ENCODE assay signal across 14 cellular contexts in the genomic region with DNA sequence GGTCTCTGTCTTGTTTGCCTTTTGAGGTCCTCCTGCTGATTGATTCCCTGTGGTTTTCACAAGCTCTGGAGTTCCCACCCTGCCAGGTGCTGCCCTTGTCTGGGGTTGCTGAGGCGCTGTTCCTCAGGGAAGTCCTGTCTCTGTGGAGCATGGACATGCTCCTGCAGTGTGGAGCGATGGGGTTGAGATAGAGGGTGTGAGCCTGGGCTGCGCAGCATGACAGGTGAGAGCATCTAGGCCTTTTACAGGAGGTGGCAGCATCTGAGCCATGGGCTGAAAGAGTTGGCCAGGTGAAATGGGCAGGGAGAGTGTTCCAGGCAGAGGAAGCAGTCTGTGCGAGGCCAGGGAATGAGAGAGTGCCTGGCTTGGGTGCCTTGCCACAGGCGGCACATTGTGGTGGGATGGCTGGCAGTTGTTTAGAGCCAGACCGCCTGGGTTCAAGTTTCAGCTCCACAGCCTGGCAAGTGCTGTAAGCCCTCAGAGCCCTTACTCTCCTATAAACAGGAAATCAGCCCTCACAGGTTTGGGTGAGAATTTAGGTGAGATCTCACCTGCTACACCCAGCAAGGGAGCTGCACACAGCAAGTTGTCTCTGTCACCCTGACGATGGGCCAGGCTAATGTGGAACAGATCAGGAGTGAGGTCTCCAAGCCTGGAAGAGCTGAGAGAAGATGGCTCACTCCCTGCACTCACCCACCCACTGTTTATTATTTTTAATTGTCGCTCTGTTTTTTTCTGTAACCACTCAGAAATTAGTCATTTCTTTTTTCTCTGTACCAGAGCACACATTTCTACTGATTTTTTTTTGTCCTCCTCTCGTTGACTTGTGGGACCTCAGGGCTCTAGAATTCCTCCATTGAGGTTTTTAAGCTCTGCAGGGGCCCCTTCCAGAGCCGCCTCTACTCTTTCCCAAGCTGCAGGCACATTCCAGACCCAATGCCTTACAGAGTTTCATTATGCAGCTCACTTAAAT. TPM values are rescaled to one million over a fixed set of nuclear protein-coding genes. Genes with fewer than 3 reads are reported as not detected.
DNase-seq lines count a peak whose midpoint lies in the region; ATAC-seq lines count a peak whose summit lies in the region.
"Had no signal": no experiment of that assay in that cellular context is flagged by ENCODE, and none has a peak within 500 bp of the region (broad histone marks: within the 10 kb centered on the region; RNA-seq: fewer than 3 reads in every experiment).

No MANE protein-coding gene starts in this region.

- H3K27me3 Mint-ChIP-seq in T-helper 17 cell, result no peaks in the 10 kb centered on the region

- no peak for ATAC-seq in T-helper 17 cell
- no peak for ATAC-seq in HG03139 (IDR thresholded peaks at IDR 0.05; ENCODE audit: unreplicated experiment)
- ATAC-seq: gastrocnemius medialis had no signal

- peak overlapping the region; percentile 45 for H3K4me3 Mint-ChIP-seq in T-helper 17 cell

- H3K4me2 ChIP-seq in GM23248 (ENCODE audit: unreplicated experiment), result peak overlapping the region; percentile 74
- H3K4me2 ChIP-seq in skeletal muscle satellite cell (ENCODE audit: low read length), result peak overlapping the region; percentile 52

- H3K4me1 ChIP-seq in GM23248 (ENCODE audit: insufficient read depth) (peaks cover 26% of the 10 kb centered on the region), skeletal muscle satellite cell (ENCODE audit: control insufficient read depth, insufficient read depth, low read length) (peaks cover 25% of the 10 kb centered on the region)
- H3K4me1 ChIP-seq: adrenal gland, gastrocnemius medialis had no signal

- H3K9me3 ChIP-seq in GM23248 (ENCODE audit: low read depth) (no peaks in the 10 kb centered on the region), T-helper 17 cell (ENCODE audit: control insufficient read depth, low read length, poor library complexity, severe bottlenecking) (no peaks in the 10 kb centered on the region), skeletal muscle satellite cell (replicated peaks; ENCODE audit: low read length) (peaks cover 2% of the 10 kb centered on the region)
- H3K9me3 ChIP-seq: adrenal gland, gastrocnemius medialis, thoracic aorta had no signal

- H3K4me3 ChIP-seq in GM23248 (peak overlapping the region; percentile 41), skeletal muscle satellite cell (ENCODE audit: low read length) (peak overlapping the region; percentile 1)
- H3K4me3 ChIP-seq: adrenal gland, gastrocnemius medialis, lung, thoracic aorta had no signal

- H3K27ac Mint-ChIP-seq in T-helper 17 cell, result no peak overlapping the region

- H3K9ac ChIP-seq in GM23248 (peak overlapping the region; percentile 81), skeletal muscle satellite cell (ENCODE audit: low read depth, low read length) (peak overlapping the region; percentile 38)

- peak overlapping the region; percentile 32 for H2AFZ ChIP-seq in GM23248

- in situ Hi-C loops in GM23248 (cut with MboI), result no loop called here

- no peaks in the 10 kb centered on the region for H3K9me2 ChIP-seq in GM23248 (ENCODE audit: insufficient read depth)

- no peaks in the 10 kb centered on the region for H4K20me1 ChIP-seq in GM23248 (ENCODE audit: insufficient read depth)

- no peaks in the 10 kb centered on the region for H3K79me2 ChIP-seq in GM23248 (ENCODE audit: insufficient read depth)

- peaks cover 33% of the 10 kb centered on the region for H3F3A ChIP-seq in GM23248 (ENCODE audit: insufficient read depth)

- no peaks in the 10 kb centered on the region for H3K27me3 ChIP-seq in GM23248 (replicated peaks; ENCODE audit: insufficient read depth)
- no peaks in the 10 kb centered on the region for H3K27me3 ChIP-seq in skeletal muscle satellite cell (ENCODE audit: control insufficient read depth, insufficient read depth, low read length)
- H3K27me3 ChIP-seq: adrenal gland, gastrocnemius medialis had no signal

- H3K4me1 Mint-ChIP-seq in T-helper 17 cell, result peaks cover 6% of the 10 kb centered on the region

- WGBS in GM23248 (ENCODE audit: low coverage in 1 of 2, low lambda C conversion rate in 2 of 2, missing lambda C conversion rate in 2 of 2), 2 experiments, result 39 to 41% methylated on average over 10 of the region's 10 CpGs

- peak overlapping the region; percentile 99 for H3K27ac ChIP-seq in GM23248
- H3K27ac ChIP-seq: adrenal gland, thoracic aorta had no signal

- H3K36me3 Mint-ChIP-seq in T-helper 17 cell (ENCODE audit: low read depth), result peaks cover 17% of the 10 kb centered on the region

- H3K36me3 ChIP-seq in GM23248 (ENCODE audit: low read depth), result peaks cover 31% of the 10 kb centered on the region
- peaks cover 78% of the 10 kb centered on the region for H3K36me3 ChIP-seq in skeletal muscle satellite cell (ENCODE audit: insufficient read depth, low read length)

- DNase-seq in GM23248, result peak; percentile 89
- DNase-seq in T-helper 17 cell, result no peak
- DNase-seq in fibroblast of peridontal ligament (ENCODE audit: extremely low read depth), result peak; percentile 62
- no peak for DNase-seq in stimulated activated CD4-positive, alpha-beta T cell treated with anti-CD3 and anti-CD28 coated beads, Interleukin-2, amount 100 ng/mL, for 24 hours
- no peak for DNase-seq in NCI-H1436 (lab: John Stamatoyannopoulos, UW)
- DNase-seq in stimulated activated CD4-positive, alpha-beta T cell treated with anti-CD3 and anti-CD28 coated beads, Interleukin-15, amount 100 ng/mL, for 24 hours, result no peak
- DNase-seq: activated CD4-positive, CD25-positive, alpha-beta regulatory T cell; adrenal gland; gastrocnemius medialis; NCI-H1930 had no signal

RNA-seq across cellular contexts. Expression of gene TCOF1, which starts 19.6 kb away (rescaled TPM):
- total RNA-seq in GM23248 (2014; rRNA removed; shearing (Covaris generic)), result 18.0 and 22.5 TPM in 2 replicates
- 15.1 and 16.3 TPM in 2 replicates for polyA plus RNA-seq in GM23248 (2016; fragmentation: Nextera tagmentation; extraction: Ambion mirVana)
- total RNA-seq in T-helper 17 cell, result 10 to 100 TPM; 49.2 to 57.3 TPM
- total RNA-seq in skeletal muscle satellite cell (2012; rRNA removed), result 26.6 and 28.1 TPM in 2 replicates

RNA-seq across cellular contexts. Expression of gene CD74, which starts 35.6 kb away (rescaled TPM):
- 0.25 TPM in 1 of 2 replicates, not detected in the other for total RNA-seq in GM23248 (2014; rRNA removed; shearing (Covaris generic))
- polyA plus RNA-seq in GM23248 (2016; fragmentation: Nextera tagmentation; extraction: Ambion mirVana), result 2.7 and 6.1 TPM in 2 replicates
- total RNA-seq in T-helper 17 cell, result 100 to 1,000 TPM; 477 to 721 TPM
- 0.76 and 1.1 TPM in 2 replicates for total RNA-seq in skeletal muscle satellite cell (2012; rRNA removed)

Comparison
In these comparisons a context has a peak if more than half of its experiments do, and no peak if none do; other contexts are left out.
1. DNase-seq: peak in GM23248 (single experiment) and fibroblast of peridontal ligament (single experiment); none in T-helper 17 cell (0 of 3), stimulated activated CD4-positive, alpha-beta T cell treated with anti-CD3 and anti-CD28 coated beads, Interleukin-2, amount 100 ng/mL, for 24 hours (0 of 2), NCI-H1436 (single experiment) and stimulated activated CD4-positive, alpha-beta T cell treated with anti-CD3 and anti-CD28 coated beads, Interleukin-15, amount 100 ng/mL, for 24 hours (single experiment).
2. RNA of gene CD74, which starts 35.6 kb away (total RNA-seq): 477 to 721 TPM in T-helper 17 cell; 0.25 TPM in GM23248; every median in the first group is over 100 times any median in the second.